ENCODE assay signal across 9 cellular contexts in the genomic region with DNA sequence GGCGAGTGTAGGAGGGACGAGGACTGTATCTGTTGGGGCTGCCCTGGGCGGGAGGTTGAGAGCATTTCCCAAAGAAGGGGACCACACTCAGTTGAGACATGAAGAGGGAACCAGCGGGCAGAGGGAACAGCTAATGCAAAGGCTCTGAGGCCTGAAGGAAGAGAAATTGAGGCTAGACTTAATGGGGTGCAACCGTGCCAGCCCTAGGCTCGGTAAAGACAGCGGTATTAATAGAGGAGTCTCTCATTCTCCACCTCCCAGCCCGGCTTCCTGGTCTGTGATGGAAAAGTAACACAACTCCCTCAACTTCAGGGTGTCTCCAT. TPM values are rescaled to one million over a fixed set of nuclear protein-coding genes. Genes with fewer than 3 reads are reported as not detected.
DNase-seq lines count a peak whose midpoint lies in the region; ATAC-seq, FAIRE-seq and TF ChIP-seq lines count a peak whose summit lies in the region.
"Had no signal": no experiment of that assay in that cellular context is flagged by ENCODE, and none has a peak within 500 bp of the region (broad histone marks: within the 10 kb centered on the region; RNA-seq: fewer than 3 reads in every experiment).

No MANE protein-coding gene starts in this region.

- TF ChIP-seq CTCF in A549 (IDR thresholded peaks at IDR 0.05): no peak
- no peak for TF ChIP-seq CTCF in HFF-Myc (IDR thresholded peaks at IDR 0.05; ENCODE audit: low read depth, low read length, missing control alignments)
- TF ChIP-seq CTCF in body of pancreas (IDR thresholded peaks at IDR 0.05): no peak

- H3K9ac ChIP-seq in mucosa of stomach (ENCODE audit: low read length): no peak overlapping the region

- no peaks in the 10 kb centered on the region for H3K9me3 ChIP-seq in A549
- no peaks in the 10 kb centered on the region for H3K9me3 ChIP-seq in body of pancreas
- no peaks in the 10 kb centered on the region for H3K9me3 ChIP-seq in mucosa of stomach (ENCODE audit: control insufficient read depth, low read length)

- TF ChIP-seq EP300 in A549 (IDR thresholded peaks at IDR 0.05): no peak

- intact Hi-C loops in body of pancreas (cut with DNase I): no loop called here

- H3K4me2 ChIP-seq in A549: peak overlapping the region; percentile 77

- no peak for TF ChIP-seq RAD21 in A549 (conservative IDR thresholded peaks at IDR 0.05 in 1 of 2, IDR thresholded peaks at IDR 0.05 in 1 of 2)

- H3K36me3 ChIP-seq in body of pancreas (replicated peaks in 1 of 2; ENCODE audit: insufficient read depth in 1 of 2, low read depth in 2 of 2): no peaks in the 10 kb centered on the region
- H3K36me3 ChIP-seq in mucosa of stomach (ENCODE audit: control insufficient read depth, insufficient read depth, low read length): no peaks in the 10 kb centered on the region

- TF ChIP-seq POLR2A in A549 (IDR thresholded peaks at IDR 0.05; ENCODE audit: low read length): no peak
- no peak for TF ChIP-seq POLR2A in body of pancreas (IDR thresholded peaks at IDR 0.05)

- CTCF ChIA-PET in A549 (lab: Yijun Ruan, JAX): interaction anchor here (0.6 to 5.8 kb wide), 5 partner anchors 16 to 83 kb away, joined by 3 to 60 read pairs (median 4); a partner anchor contains a TSS

- H3K27ac ChIP-seq in A549 (0 out of 6 replicates have a peak overlapping the region, but pooled peaks of 1 of the 2 experiments have one; percentile 82), body of pancreas (peak overlapping the region in 3 of 4 donors; percentile 43 to 86 (median 61))

- ATAC-seq in A549: no peak
- no peak for ATAC-seq in body of pancreas
- no peak for ATAC-seq in GM21390 (IDR thresholded peaks at IDR 0.05; ENCODE audit: unreplicated experiment)
- ATAC-seq in HG02798 (IDR thresholded peaks at IDR 0.05; ENCODE audit: poor library complexity, unreplicated experiment): no peak

- H3K27me3 ChIP-seq in body of pancreas: no peaks in the 10 kb centered on the region
- no peaks in the 10 kb centered on the region for H3K27me3 ChIP-seq in mucosa of stomach (ENCODE audit: control insufficient read depth, insufficient read depth, low read length)

- H3K4me1 ChIP-seq in A549 (peaks cover 14% of the 10 kb centered on the region; the same call in 2 of the 3 replicates), body of pancreas (peaks cover 15% of the 10 kb centered on the region), mucosa of stomach (ENCODE audit: control insufficient read depth, insufficient read depth, low read length) (peaks cover 14% of the 10 kb centered on the region)

- POLR2A ChIA-PET in A549 (lab: Yijun Ruan, JAX): interaction anchor here (1.2 to 2.2 kb wide), 2 partner anchors 10 to 88 kb away, joined by 4 to 9 read pairs; no protein-coding TSS in a partner anchor

- H3K4me3 ChIP-seq in A549: no peak overlapping the region
- H3K4me3 ChIP-seq in HFF-Myc (replicated peaks; ENCODE audit: low read depth, low read length): peak overlapping the region; percentile 84
- H3K4me3 ChIP-seq in body of pancreas: no peak overlapping the region
- H3K4me3 ChIP-seq in mucosa of stomach (ENCODE audit: low read length): peak overlapping the region; percentile 74

- FAIRE-seq in A549 (lab: Jason Lieb, UNC) (no peak), GM19239 (lab: Jason Lieb, UNC) (no peak)
- FAIRE-seq: TTC549 had no signal

- DNase-seq in A549 (ENCODE audit: low read depth in 1 of 2, low spot score in 1 of 2) (no peak), HFF-Myc (ENCODE audit: extremely low read depth, low read depth) (no peak), body of pancreas (no peak), GM19239 (ENCODE audit: insufficient read length, low spot score) (no peak), NCI-H146 (lab: John Stamatoyannopoulos, UW) (no peak)

- 85% methylated on average over 8 of the region's 8 CpGs for WGBS in A549 (ENCODE audit: missing lambda C conversion rate)
- WGBS in body of pancreas, 2 donors: 38 to 51% methylated on average over 5 to 8 of the region's 8 CpGs

TF ChIP-seq in A549, 52 proteins besides CTCF, POLR2A, EP300 and RAD21:
- TF ChIP-seq FOSB (CRISPR knock-in tag; IDR thresholded peaks at IDR 0.05): no peak
- no peak for TF ChIP-seq RARB (CRISPR knock-in tag; IDR thresholded peaks at IDR 0.05)
- no peak for TF ChIP-seq HOXB13 (CRISPR knock-in tag; IDR thresholded peaks at IDR 0.05; ENCODE audit: low read depth)
- no peak for TF ChIP-seq RFX5 (IDR thresholded peaks at IDR 0.05)
- no peak for TF ChIP-seq POLR2AphosphoS2 (conservative IDR thresholded peaks at IDR 0.05; ENCODE audit: low read length)
- no peak for TF ChIP-seq CEBPB (IDR thresholded peaks at IDR 0.05)
- TF ChIP-seq HDAC2 (IDR thresholded peaks at IDR 0.05): no peak
- TF ChIP-seq CBX8 (IDR thresholded peaks at IDR 0.05): no peak
- TF ChIP-seq RNF2 (IDR thresholded peaks at IDR 0.05; ENCODE audit: borderline replicate concordance, low read depth): no peak
- TF ChIP-seq, protein P1, sequence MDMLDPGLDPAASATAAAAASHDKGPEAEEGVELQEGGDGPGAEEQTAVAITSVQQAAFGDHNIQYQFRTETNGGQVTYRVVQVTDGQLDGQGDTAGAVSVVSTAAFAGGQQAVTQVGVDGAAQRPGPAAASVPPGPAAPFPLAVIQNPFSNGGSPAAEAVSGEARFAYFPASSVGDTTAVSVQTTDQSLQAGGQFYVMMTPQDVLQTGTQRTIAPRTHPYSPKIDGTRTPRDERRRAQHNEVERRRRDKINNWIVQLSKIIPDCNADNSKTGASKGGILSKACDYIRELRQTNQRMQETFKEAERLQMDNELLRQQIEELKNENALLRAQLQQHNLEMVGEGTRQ (IDR thresholded peaks at IDR 0.05): no peak
- no peak for TF ChIP-seq PHF8 (IDR thresholded peaks at IDR 0.05; ENCODE audit: borderline replicate concordance, low read depth)
- TF ChIP-seq SMC3 (IDR thresholded peaks at IDR 0.05): no peak

RNA-seq across cellular contexts. Expression of gene MPV17L2, which starts 1.2 kb away (rescaled TPM):
- polyA plus RNA-seq in A549 (2011; rRNA removed) (8.3 and 11.4 TPM in 2 replicates), A549 (2017; fragmentation: RNase III; extraction: RNeasy Plus Mini Kit Qiagen cat#74134 plus additional on column Dnase treatment) (12.2 to 13.9 TPM (median 12.3 TPM) in 3 replicates)
- 21.3 and 27.1 TPM in 2 replicates for polyA plus RNA-seq in A549 (2012; cell fraction: cytosol; rRNA removed)
- polyA plus RNA-seq in A549 (2012; cell fraction: nucleus; rRNA removed): 11.6 and 15.3 TPM in 2 replicates
- 11.7 and 13.5 TPM in 2 replicates for polyA minus RNA-seq in A549 (2011; rRNA and poly(A)+ RNA removed)
- 1 to 10 TPM; 3.4 to 5.6 TPM for total RNA-seq in body of pancreas

RNA-seq across cellular contexts. Expression of gene RAB3A, which starts 9.7 kb away (rescaled TPM):
- polyA plus RNA-seq in A549 (2011; rRNA removed) (0.39 and 1.0 TPM in 2 replicates), A549 (2017; fragmentation: RNase III; extraction: RNeasy Plus Mini Kit Qiagen cat#74134 plus additional on column Dnase treatment) (1.0 to 1.6 TPM (median 1.4 TPM) in 3 replicates)
- 1.8 and 2.2 TPM in 2 replicates for polyA plus RNA-seq in A549 (2012; cell fraction: cytosol; rRNA removed)
- polyA plus RNA-seq in A549 (2012; cell fraction: nucleus; rRNA removed): 1.5 and 2.9 TPM in 2 replicates
- 4.0 and 4.3 TPM in 2 replicates for polyA minus RNA-seq in A549 (2011; rRNA and poly(A)+ RNA removed)
- total RNA-seq in body of pancreas: 1 to 10 TPM in 1 of 2 donors, under 1 TPM in 1; 0.52 to 8.2 TPM

RNA-seq across cellular contexts. Expression of gene IFI30, which starts 20.6 kb away (rescaled TPM):
- 11.2 and 12.3 TPM in 2 replicates for polyA plus RNA-seq in A549 (2011; rRNA removed)
- polyA plus RNA-seq in A549 (2012; cell fraction: cytosol; rRNA removed): 18.6 and 19.4 TPM in 2 replicates
- polyA plus RNA-seq in A549 (2012; cell fraction: nucleus; rRNA removed): 25.4 and 27.4 TPM in 2 replicates
- 13.5 to 19.8 TPM (median 16.8 TPM) in 3 replicates for polyA plus RNA-seq in A549 (2017; fragmentation: RNase III; extraction: RNeasy Plus Mini Kit Qiagen cat#74134 plus additional on column Dnase treatment)
- polyA minus RNA-seq in A549 (2011; rRNA and poly(A)+ RNA removed): 11.9 and 12.8 TPM in 2 replicates
- 10 to 100 TPM; 30.3 to 32.9 TPM for total RNA-seq in body of pancreas

RNA-seq across cellular contexts. Expression of gene PDE4C, which starts 32.1 kb away (rescaled TPM):
- polyA plus RNA-seq in A549 (2011; rRNA removed): 0.25 and 0.54 TPM in 2 replicates
- 0.33 and 0.53 TPM in 2 replicates for polyA plus RNA-seq in A549 (2012; cell fraction: cytosol; rRNA removed)
- polyA plus RNA-seq in A549 (2012; cell fraction: nucleus; rRNA removed): 2.6 and 3.3 TPM in 2 replicates
- 0.34 to 0.65 TPM (median 0.55 TPM) in 3 replicates for polyA plus RNA-seq in A549 (2017; fragmentation: RNase III; extraction: RNeasy Plus Mini Kit Qiagen cat#74134 plus additional on column Dnase treatment)
- 0.21 TPM in 1 of 2 replicates, not detected in the other for polyA minus RNA-seq in A549 (2011; rRNA and poly(A)+ RNA removed)
- under 1 TPM; under 0.01 to 0.26 TPM for total RNA-seq in body of pancreas

RNA-seq across cellular contexts. Expression of gene PIK3R2, which starts 41.2 kb away (rescaled TPM):
- polyA plus RNA-seq in A549 (2011; rRNA removed) (5.3 and 6.7 TPM in 2 replicates), A549 (2017; fragmentation: RNase III; extraction: RNeasy Plus Mini Kit Qiagen cat#74134 plus additional on column Dnase treatment) (8.3 to 12.4 TPM (median 9.3 TPM) in 3 replicates)
- 8.3 and 12.6 TPM in 2 replicates for polyA plus RNA-seq in A549 (2012; cell fraction: cytosol; rRNA removed)
- polyA plus RNA-seq in A549 (2012; cell fraction: nucleus; rRNA removed): 13.9 and 20.4 TPM in 2 replicates
- polyA minus RNA-seq in A549 (2011; rRNA and poly(A)+ RNA removed): 4.8 and 7.7 TPM in 2 replicates
- 10 to 100 TPM; 18.9 to 21.8 TPM for total RNA-seq in body of pancreas

Comparison
In these comparisons a context has a peak if more than half of its experiments do, and no peak if none do; other contexts are left out.
1. H3K4me3 ChIP-seq: peak in HFF-Myc (single experiment) and mucosa of stomach (single experiment); none in A549 (single experiment) and body of pancreas (0 of 2).